14 cellular contexts compared by ENCODE assay signal in the genomic region with DNA sequence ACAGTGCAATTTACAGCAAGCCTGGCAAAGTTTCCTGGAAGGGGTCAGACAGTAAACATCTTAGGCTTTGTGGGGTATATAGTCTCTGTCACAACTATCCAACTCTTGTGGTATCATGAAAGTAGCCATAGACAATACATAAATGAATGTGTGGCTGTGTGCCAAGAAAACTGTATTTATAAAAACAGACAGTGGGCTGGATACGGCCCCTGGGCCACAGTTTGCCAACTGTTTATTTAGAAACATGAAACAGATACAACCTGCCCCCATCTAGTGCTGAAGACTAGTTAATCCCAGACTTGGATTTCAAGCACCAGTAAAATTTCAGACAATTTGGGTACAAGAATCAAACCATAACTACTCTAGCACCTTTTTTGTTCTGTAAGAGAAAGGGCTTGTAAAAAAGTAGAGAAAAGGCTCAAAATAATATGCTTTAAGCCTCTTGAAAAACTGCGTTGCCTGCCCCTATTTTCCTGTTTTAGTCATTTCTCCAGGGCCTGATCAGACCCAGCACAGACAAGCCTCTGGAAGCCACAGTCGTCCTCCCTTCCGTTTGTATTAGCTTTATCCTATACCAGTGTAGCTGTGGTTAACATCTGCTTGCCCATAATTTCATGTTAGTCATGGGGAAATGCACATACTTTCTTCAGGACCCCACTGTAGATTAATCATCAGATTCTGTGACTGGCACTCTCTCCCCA. TPM values are rescaled to one million over a fixed set of nuclear protein-coding genes. Genes with fewer than 3 reads are reported as not detected.
DNase-seq lines count a peak whose midpoint lies in the region; ATAC-seq and TF ChIP-seq lines count a peak whose summit lies in the region.
"Had no signal": no experiment of that assay in that cellular context is flagged by ENCODE, and none has a peak within 500 bp of the region (broad histone marks: within the 10 kb centered on the region; RNA-seq: fewer than 3 reads in every experiment).

No MANE protein-coding gene starts in this region.

- no peak; the same call in 2 of the 3 replicates for ATAC-seq in SK-N-SH treated with all-trans-retinoic acid at 6 μM for 48 hours
- ATAC-seq in RWPE2 (ENCODE audit: low read depth) = peak; percentile 26; the same call in 2 of the 3 replicates
- ATAC-seq: left lung had no signal

- H3K27me3 ChIP-seq in SK-N-SH (ENCODE audit: insufficient read depth) = no peaks in the 10 kb centered on the region
- no peaks in the 10 kb centered on the region for H3K27me3 ChIP-seq in RWPE2 (ENCODE audit: insufficient read depth, poor library complexity, severe bottlenecking)
- no peaks in the 10 kb centered on the region for H3K27me3 ChIP-seq in esophagus (ENCODE audit: control insufficient read depth in 1 of 2, insufficient read depth in 2 of 2, low read length in 2 of 2)
- H3K27me3 ChIP-seq in smooth muscle cell (ENCODE audit: low read depth) = no peaks in the 10 kb centered on the region
- H3K27me3 ChIP-seq: left lung had no signal

- H3K9ac ChIP-seq in SK-N-SH (no peak overlapping the region), smooth muscle cell (ENCODE audit: low read depth) (no peak overlapping the region)

- CTCF ChIA-PET in SK-N-SH (lab: Yijun Ruan, JAX) = interaction anchor here (2.3 kb wide), 1 partner anchor 11 kb away, joined by 10 read pairs; no protein-coding TSS in a partner anchor

- H3K4me2 ChIP-seq in SK-N-SH = no peak overlapping the region
- H3K4me2 ChIP-seq in smooth muscle cell = peak overlapping the region; percentile 52

- H3K9me2 ChIP-seq in SK-N-SH = no peaks in the 10 kb centered on the region

- H3K36me3 ChIP-seq in SK-N-SH (replicated peaks in 1 of 2; ENCODE audit: control insufficient read depth in 1 of 2, insufficient read depth in 2 of 2, low read length in 1 of 2) = peaks cover 56 to 90% of the 10 kb centered on the region in 2 experiments
- H3K36me3 ChIP-seq in RWPE2 (ENCODE audit: low read depth) = peaks cover 100% of the 10 kb centered on the region
- H3K36me3 ChIP-seq in esophagus (ENCODE audit: control insufficient read depth in 2 of 2, insufficient read depth in 2 of 2, low read length in 1 of 2) = peaks cover 22 to 74% of the 10 kb centered on the region in 2 donors
- peaks cover 6% of the 10 kb centered on the region for H3K36me3 ChIP-seq in smooth muscle cell (ENCODE audit: low read depth)

- no peak for TF ChIP-seq RAD21 in SK-N-SH (IDR thresholded peaks at IDR 0.05; ENCODE audit: low read length)

- H3K4me3 ChIP-seq in SK-N-SH (ENCODE audit: low read depth in 2 of 2, low read length in 1 of 2) (no peak overlapping the region), RWPE2 (ENCODE audit: severe bottlenecking) (no peak overlapping the region), esophagus (ENCODE audit: low read depth in 1 of 2, low read length in 2 of 2) (no peak overlapping the region), smooth muscle cell (no peak overlapping the region)
- H3K4me3 ChIP-seq: left lung had no signal

- H3K27ac ChIP-seq in SK-N-SH (ENCODE audit: low read depth in 2 of 2, low read length in 1 of 2) (peak overlapping the region; percentile 62 to 67), RWPE2 (ENCODE audit: poor library complexity, severe bottlenecking) (peak overlapping the region; percentile 30), esophagus (ENCODE audit: low read depth in 2 of 2, low read length in 1 of 2) (peak overlapping the region; percentile 36 to 52), smooth muscle cell (ENCODE audit: low read depth) (peak overlapping the region; percentile 72)
- H3K27ac ChIP-seq: left lung had no signal

- TF ChIP-seq CTCF in SK-N-SH (IDR thresholded peaks at IDR 0.05) = no peak
- TF ChIP-seq CTCF in RWPE2 (IDR thresholded peaks at IDR 0.05; ENCODE audit: poor library complexity, severe bottlenecking) = no peak
- no peak for TF ChIP-seq CTCF in smooth muscle cell (IDR thresholded peaks at IDR 0.05; ENCODE audit: borderline replicate concordance, insufficient read depth, poor library complexity, severe bottlenecking)

- no peaks in the 10 kb centered on the region; the same call in 1 of the 2 replicates for H4K20me1 ChIP-seq in SK-N-SH (ENCODE audit: insufficient read depth)
- H4K20me1 ChIP-seq in smooth muscle cell (ENCODE audit: low read depth) = peaks cover 14% of the 10 kb centered on the region

- H3K4me1 ChIP-seq in SK-N-SH (ENCODE audit: control insufficient read depth in 1 of 2, insufficient read depth in 2 of 2, low read depth in 1 of 2, low read length in 1 of 2) (peaks cover 0 to 56% of the 10 kb centered on the region in 2 experiments; a peak in 3 of 4 replicates), RWPE2 (ENCODE audit: insufficient read depth, poor library complexity, severe bottlenecking) (peaks cover 14% of the 10 kb centered on the region), esophagus (ENCODE audit: control insufficient read depth in 2 of 2, insufficient read depth in 2 of 2, low read length in 1 of 2) (peaks cover 5 to 8% of the 10 kb centered on the region in 2 donors), smooth muscle cell (ENCODE audit: low read depth) (peaks cover 34% of the 10 kb centered on the region)

- WGBS in SK-N-SH (ENCODE audit: low lambda C conversion rate) = 53% methylated on average over 4 of the region's 4 CpGs
- WGBS in esophagus, 2 donors = 36 to 51% methylated on average over 4 of the region's 4 CpGs
- WGBS in smooth muscle cell (ENCODE audit: low lambda C conversion rate) = 20% methylated on average over 4 of the region's 4 CpGs

- H3K79me2 ChIP-seq in SK-N-SH (ENCODE audit: insufficient read depth) (peaks cover 13% of the 10 kb centered on the region), smooth muscle cell (ENCODE audit: low read depth) (peaks cover 7% of the 10 kb centered on the region)

- H3K9me3 ChIP-seq in SK-N-SH (no peaks in the 10 kb centered on the region), RWPE2 (ENCODE audit: severe bottlenecking) (no peaks in the 10 kb centered on the region), esophagus (ENCODE audit: control insufficient read depth in 2 of 2, insufficient read depth in 1 of 2, low read depth in 1 of 2, low read length in 1 of 2) (no peaks in the 10 kb centered on the region), smooth muscle cell (replicated peaks; ENCODE audit: low read depth) (no peaks in the 10 kb centered on the region)
- H3K9me3 ChIP-seq: left lung had no signal

- no peak for TF ChIP-seq EP300 in SK-N-SH (IDR thresholded peaks at IDR 0.05; ENCODE audit: borderline replicate concordance in 1 of 2, low read depth in 1 of 2, low read length in 1 of 2)

- H3F3A ChIP-seq in SK-N-SH (replicated peaks; ENCODE audit: insufficient read depth) (peaks cover 34% of the 10 kb centered on the region), smooth muscle cell (ENCODE audit: low read depth) (peaks cover 49% of the 10 kb centered on the region)

- DNase-seq in SK-N-SH (no peak), RWPE2 (ENCODE audit: low spot score) (no peak), smooth muscle cell (lab: John Stamatoyannopoulos, UW; ENCODE audit: unreplicated experiment) (no peak), middle frontal gyrus (ENCODE audit: extremely low spot score, low spot score) (no peak), NCI-H1694 treated with DMSO at 0.1 percent for 48 hours (lab: John Stamatoyannopoulos, UW) (no peak), NCI-H128 (lab: John Stamatoyannopoulos, UW; ENCODE audit: unreplicated experiment) (no peak)
- DNase-seq: activated B cell treated with CpG ODN at 0.5 μM for 24 hours; activated naive CD4-positive, alpha-beta T cell treated with anti-CD3 and anti-CD28 coated beads for 36 hours; central memory CD4-positive, alpha-beta T cell; KBM-7; left lung; NCI-H1930 had no signal

- H2AFZ ChIP-seq in SK-N-SH (ENCODE audit: low read depth) (no peak overlapping the region), smooth muscle cell (ENCODE audit: low read depth) (no peak overlapping the region)

- POLR2A ChIA-PET in SK-N-SH (lab: Yijun Ruan, JAX) = no interaction called here

TF ChIP-seq in SK-N-SH, 30 proteins besides CTCF, POLR2A, EP300 and RAD21:
- TF ChIP-seq TEAD4 (IDR thresholded peaks at IDR 0.05; ENCODE audit: borderline replicate concordance, insufficient read depth) (no peak), TCF12 (IDR thresholded peaks at IDR 0.05) (peak; percentile 14; the same call in 1 of the 2 replicates)

TF ChIP-seq in SK-N-SH treated with all-trans-retinoic acid at 6 μM for 48 hours, 23 proteins besides CTCF, POLR2A, EP300 and RAD21:
- no peak for TF ChIP-seq CSRNP3 (CRISPR knock-in tag; IDR thresholded peaks at IDR 0.05)
- TF ChIP-seq TCF4 (CRISPR knock-in tag; IDR thresholded peaks at IDR 0.05; ENCODE audit: borderline replicate concordance) = no peak
- TF ChIP-seq POU6F1 (CRISPR knock-in tag; IDR thresholded peaks at IDR 0.05; ENCODE audit: borderline replicate concordance, low read depth) = no peak
- TF ChIP-seq ZNF565 (CRISPR knock-in tag; conservative IDR thresholded peaks at IDR 0.05; ENCODE audit: low read depth) = no peak
- no peak for TF ChIP-seq ZNF8 (CRISPR knock-in tag; IDR thresholded peaks at IDR 0.05)

RNA-seq across cellular contexts. Expression of gene JAG1, which starts 30.8 kb away (rescaled TPM):
- polyA plus RNA-seq in SK-N-SH (2012; rRNA removed) = 6.0 and 7.7 TPM in 2 replicates
- polyA plus RNA-seq in SK-N-SH (2012; cell fraction: cytosol; rRNA removed) = 3.7 TPM in 2 replicates
- 27.9 and 48.5 TPM in 2 replicates for polyA plus RNA-seq in SK-N-SH (2012; cell fraction: nucleus; rRNA removed)
- polyA plus RNA-seq in esophagus = 10 to 100 TPM; 36.5 to 48.8 TPM
- total RNA-seq in smooth muscle cell = 126 and 135 TPM in 2 replicates
- 45.0 and 73.6 TPM in 2 replicates for polyA plus RNA-seq in smooth muscle cell
- total RNA-seq: activated B cell treated with CpG ODN at 0.5 μM for 24 hours had no signal
